ENCODE assay signal across 8 cellular contexts in the genomic region with DNA sequence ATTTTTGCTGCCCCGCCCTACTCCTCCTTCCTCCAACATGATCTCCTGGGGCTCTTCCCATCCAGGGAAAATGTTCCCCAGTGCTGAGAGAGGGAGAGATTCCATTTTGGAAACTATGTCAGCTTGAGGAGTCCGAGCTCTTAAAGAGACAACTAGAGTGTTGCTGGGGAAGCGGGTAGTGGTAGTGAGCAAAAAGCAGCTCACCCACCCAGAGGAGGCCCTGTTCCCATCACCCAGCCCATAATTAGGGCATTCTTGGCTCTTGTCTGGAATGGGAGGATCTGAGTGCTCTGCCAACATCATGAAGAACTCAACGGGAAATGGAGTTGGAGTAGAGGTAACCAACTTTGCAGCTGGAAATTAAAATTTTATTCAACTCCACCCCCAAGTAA. TPM values are rescaled to one million over a fixed set of nuclear protein-coding genes. Genes with fewer than 3 reads are reported as not detected.
DNase-seq lines count a peak whose midpoint lies in the region; ATAC-seq, FAIRE-seq and TF ChIP-seq lines count a peak whose summit lies in the region.

No MANE protein-coding gene starts in this region.

- H2AFZ ChIP-seq in DND-41 (ENCODE audit: low read depth, low read length): peak overlapping the region; percentile 70

- DNase-seq in DND-41 (no peak), T-cell (no peak), cardiac muscle cell (ENCODE audit: low read depth in 1 of 2, low spot score in 1 of 2) (no peak), prostate gland (ENCODE audit: low spot score) (no peak), urothelium cell line (ENCODE audit: low spot score) (no peak), RCC 7860 (ENCODE audit: low spot score) (no peak), GM12892 (ENCODE audit: insufficient read length) (no peak)

- peaks cover 54% of the 10 kb centered on the region for H3K4me1 ChIP-seq in DND-41 (ENCODE audit: insufficient read depth, low read length)
- H3K4me1 ChIP-seq in cardiac muscle cell (ENCODE audit: low read depth): peaks cover 45% of the 10 kb centered on the region
- peaks cover 40% of the 10 kb centered on the region for H3K4me1 ChIP-seq in prostate gland (replicated peaks)

- H3K36me3 Mint-ChIP-seq in T-cell: no peaks in the 10 kb centered on the region

- H3K9me3 ChIP-seq in DND-41 (ENCODE audit: insufficient read depth, low read length, severe bottlenecking): no peaks in the 10 kb centered on the region
- H3K9me3 ChIP-seq in cardiac muscle cell (ENCODE audit: low read depth): no peaks in the 10 kb centered on the region
- no peaks in the 10 kb centered on the region for H3K9me3 ChIP-seq in prostate gland

- FAIRE-seq in urothelium cell line (lab: Jason Lieb, UNC): no peak
- no peak for FAIRE-seq in RCC 7860 (lab: Jason Lieb, UNC)
- no peak for FAIRE-seq in GM12892 (lab: Jason Lieb, UNC)

- no peaks in the 10 kb centered on the region for H3K27me3 Mint-ChIP-seq in T-cell

- H3K9me3 Mint-ChIP-seq in T-cell: no peaks in the 10 kb centered on the region

- POLR2A ChIA-PET in T-cell (lab: Charles Lee): interaction anchor here (0.5 to 1.8 kb wide), 14 partner anchors 11 to 177 kb away, joined by 3 to 15 read pairs (median 4); partner anchors contain the start of genes CASC3 (in 1 of the 2) and NR1D1 (in 1 of the 2)

- no peak for TF ChIP-seq POLR2A in prostate gland (IDR thresholded peaks at IDR 0.05)
- no peak for TF ChIP-seq POLR2A in GM12892 (IDR thresholded peaks at IDR 0.05; ENCODE audit: low read depth, low read length)

- no peaks in the 10 kb centered on the region for H3K79me2 ChIP-seq in DND-41 (ENCODE audit: insufficient read depth, low read length)

- H3K4me3 Mint-ChIP-seq in T-cell: peak overlapping the region in 2 of 3 donors; percentile 66 to 82

- intact Hi-C loops in prostate gland (cut with DNase I): loop anchor here (2.0 to 5.0 kb wide), 2 partner anchors 50 to 56 kb away; partner anchors contain the start of gene THRA

- CTCF ChIA-PET in T-cell (lab: Charles Lee): interaction anchor here (0.6 to 5.0 kb wide), 36 partner anchors 8 to 492 kb away, joined by 3 to 75 read pairs (median 4); partner anchors contain the start of genes CASC3 (in 1 of the 2), MED24 (in 1 of the 2), MSL1 (in 1 of the 2) and NR1D1 (in 1 of the 2)

- H3K27me3 ChIP-seq in DND-41 (ENCODE audit: insufficient read depth, low read length, poor library complexity): no peaks in the 10 kb centered on the region
- H3K27me3 ChIP-seq in cardiac muscle cell: no peaks in the 10 kb centered on the region
- H3K27me3 ChIP-seq in prostate gland (replicated peaks; ENCODE audit: insufficient read depth): no peaks in the 10 kb centered on the region

- TF ChIP-seq CTCF in DND-41 (IDR thresholded peaks at IDR 0.05; ENCODE audit: borderline replicate concordance, extremely low read depth, low read length, poor library complexity, severe bottlenecking) (no peak), cardiac muscle cell (IDR thresholded peaks at IDR 0.05; ENCODE audit: low read depth, low read length) (no peak), prostate gland (IDR thresholded peaks at IDR 0.05) (no peak)

- peak overlapping the region; percentile 74; the same call in 1 of the 2 replicates for H3K4me2 ChIP-seq in DND-41 (ENCODE audit: insufficient read depth, low read length)

- WGBS in prostate gland: 20% methylated on average over 4 of the region's 4 CpGs

- H3K4me3 ChIP-seq in DND-41 (ENCODE audit: low read depth in 1 of 2, low read length in 2 of 2): no peak overlapping the region
- H3K4me3 ChIP-seq in cardiac muscle cell: no peak overlapping the region
- H3K4me3 ChIP-seq in prostate gland: peak overlapping the region in 1 of 2 donors; percentile 7

- H3K9ac ChIP-seq in DND-41 (ENCODE audit: low read depth, low read length): peak overlapping the region; percentile 44

- no peaks in the 10 kb centered on the region for H4K20me1 ChIP-seq in DND-41 (ENCODE audit: insufficient read depth, low read length)

- H3K27ac ChIP-seq in DND-41 (ENCODE audit: low read length): peak overlapping the region; percentile 70
- peak overlapping the region; percentile 44 for H3K27ac ChIP-seq in cardiac muscle cell
- H3K27ac ChIP-seq in prostate gland: peak overlapping the region; percentile 88 to 97

- H3K36me3 ChIP-seq in DND-41 (ENCODE audit: insufficient read depth, low read length): no peaks in the 10 kb centered on the region
- H3K36me3 ChIP-seq in cardiac muscle cell: no peaks in the 10 kb centered on the region
- no peaks in the 10 kb centered on the region for H3K36me3 ChIP-seq in prostate gland

- peaks cover 58 to 62% (median 61%) of the 10 kb centered on the region in 3 donors for H3K4me1 Mint-ChIP-seq in T-cell

- H3K27ac Mint-ChIP-seq in T-cell: peak overlapping the region; percentile 93 to 94

- ATAC-seq in DND-41 (ENCODE audit: insufficient read depth, low read depth): no peak
- no peak for ATAC-seq in T-cell (replicated peaks in 1 of 4)
- ATAC-seq in GM19035 (IDR thresholded peaks at IDR 0.05; ENCODE audit: unreplicated experiment): no peak

RNA-seq across cellular contexts. Expression of gene MSL1, which starts 9.1 kb away (rescaled TPM):
- total RNA-seq in T-cell (100 to 1,000 TPM; 106 to 136 (median 115) TPM), cardiac muscle cell (96.8 and 104 TPM in 2 replicates), prostate gland (100 to 1,000 TPM in 1 of 2 donors, 10 to 100 TPM in 1; 77.0 to 112 TPM)
- polyA plus RNA-seq in cardiac muscle cell: 27.3 and 33.2 TPM in 2 replicates
- polyA plus RNA-seq in GM12892 (2012; ENCODE audit: missing spikeins): 57.4 TPM

RNA-seq across cellular contexts. Expression of gene NR1D1, which starts 12.3 kb away (rescaled TPM):
- total RNA-seq in T-cell (10 to 100 TPM; 11.5 to 33.6 (median 21.9) TPM), cardiac muscle cell (1.2 and 3.7 TPM in 2 replicates), prostate gland (10 to 100 TPM; 10.7 to 35.2 TPM)
- polyA plus RNA-seq in cardiac muscle cell: 1.7 and 4.2 TPM in 2 replicates
- polyA plus RNA-seq in GM12892 (2012; ENCODE audit: missing spikeins): 1.2 TPM

RNA-seq across cellular contexts. Expression of gene CASC3, which starts 27.6 kb away (rescaled TPM):
- total RNA-seq in T-cell: 100 to 1,000 TPM; 116 to 161 (median 126) TPM
- total RNA-seq in cardiac muscle cell: 32.5 and 49.9 TPM in 2 replicates
- polyA plus RNA-seq in cardiac muscle cell: 54.6 and 95.1 TPM in 2 replicates
- 10 to 100 TPM; 59.8 to 94.3 TPM for total RNA-seq in prostate gland
- polyA plus RNA-seq in GM12892 (2012; ENCODE audit: missing spikeins): 49.2 TPM

RNA-seq across cellular contexts. Expression of gene THRA, which starts 49.9 kb away (rescaled TPM):
- total RNA-seq in T-cell (10 to 100 TPM; 30.4 to 54.0 (median 48.9) TPM), cardiac muscle cell (78.1 and 87.0 TPM in 2 replicates), prostate gland (10 to 100 TPM; 35.2 to 79.8 TPM)
- 58.1 and 65.4 TPM in 2 replicates for polyA plus RNA-seq in cardiac muscle cell
- polyA plus RNA-seq in GM12892 (2012; ENCODE audit: missing spikeins): 1.5 TPM

RNA-seq across cellular contexts. Expression of gene MED24, which starts 58.5 kb away (rescaled TPM):
- total RNA-seq in T-cell (100 to 1,000 TPM in 1 of 5 donors, 10 to 100 TPM in 4; 75.9 to 104 (median 87.0) TPM), cardiac muscle cell (116 and 125 TPM in 2 replicates), prostate gland (100 to 1,000 TPM in 1 of 2 donors, 10 to 100 TPM in 1; 55.2 to 167 TPM)
- polyA plus RNA-seq in cardiac muscle cell: 102 and 121 TPM in 2 replicates
- polyA plus RNA-seq in GM12892 (2012; ENCODE audit: missing spikeins): 47.6 TPM
